Comparison of ENCODE assay signal across 19 cellular contexts in the genomic region with DNA sequence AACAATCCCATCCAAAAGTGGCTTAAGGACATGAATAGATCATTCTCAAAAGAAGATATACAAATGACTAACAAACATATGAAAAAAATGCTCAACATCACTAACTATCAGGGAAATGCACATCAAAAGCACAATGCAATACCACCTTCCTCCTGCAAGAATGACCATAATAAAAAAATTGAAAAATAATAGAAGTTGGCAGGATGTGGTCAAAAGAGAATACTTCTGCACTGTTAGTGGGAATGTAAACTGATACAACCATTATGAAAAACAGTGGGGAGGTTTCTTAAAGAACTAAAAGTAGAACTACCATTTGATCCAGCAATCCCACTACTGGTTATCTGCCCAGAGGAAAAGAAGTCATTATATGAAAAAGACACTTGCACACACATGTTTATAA.
DNase-seq lines count a peak whose midpoint lies in the region; TF ChIP-seq lines count a peak whose summit lies in the region.
"Had no signal": no experiment of that assay in that cellular context is flagged by ENCODE, and none has a peak within 500 bp of the region (broad histone marks: within the 10 kb centered on the region; RNA-seq: fewer than 3 reads in every experiment).

No MANE protein-coding gene starts in this region.

- no peak overlapping the region for H3K27ac ChIP-seq in neural progenitor cell
- H3K27ac ChIP-seq: 22Rv1; A549; BLaER1 treated with 17β-estradiol and CSF1 and Interleukin-3, amounts not matched to agents 10 nM and 100 nM; C4-2B had no signal

- CTCF ChIA-PET in activated CD4-positive, alpha-beta T cell treated with anti-CD3 and anti-CD28 coated beads, Interleukin-2, amount 10 ng/mL, durations not matched to agents 7 days and 5 days (lab: Charles Lee) = no interaction called here

- POLR2A ChIA-PET in activated CD4-positive, alpha-beta T cell treated with anti-CD3 and anti-CD28 coated beads, Interleukin-2, amount 10 ng/mL, durations not matched to agents 7 days and 5 days (lab: Charles Lee) = no interaction called here

- H3K9me3 ChIP-seq in neural progenitor cell (ENCODE audit: low read depth) = no peaks in the 10 kb centered on the region
- H3K9me3 ChIP-seq: A549; BLaER1 treated with 17β-estradiol and CSF1 and Interleukin-3, amounts not matched to agents 10 nM and 100 nM; Caco-2 had no signal

- no peak overlapping the region for H2AFZ ChIP-seq in neural progenitor cell (replicated peaks)

- H3K4me2 ChIP-seq in neural progenitor cell = no peak overlapping the region
- H3K4me2 ChIP-seq: A549; BLaER1 treated with 17β-estradiol and CSF1 and Interleukin-3, amounts not matched to agents 10 nM and 100 nM had no signal

- intact Hi-C loops in activated CD4-positive, alpha-beta T cell treated with anti-CD3 and anti-CD28 coated beads, Interleukin-2, amount 10 ng/mL, durations not matched to agents 24 days and 14 days (cut with micrococcal nuclease) = no loop called here

- H3K4me3 ChIP-seq in neural progenitor cell = no peak overlapping the region
- H3K4me3 ChIP-seq: A549; BLaER1 treated with 17β-estradiol and CSF1 and Interleukin-3, amounts not matched to agents 10 nM and 100 nM had no signal

- DNase-seq in activated CD4-positive, alpha-beta T cell treated with anti-CD3 and anti-CD28 coated beads, Interleukin-2, amount 10 ng/mL, durations not matched to agents 24 days and 14 days = peak; percentile 0
- DNase-seq in activated CD4-positive, alpha-beta T cell treated with anti-CD3 and anti-CD28 coated beads, Interleukin-2, amount 10 ng/mL, durations not matched to agents 7 days and 5 days = no peak
- peak; percentile 32 for DNase-seq in M059J (ENCODE audit: low read depth)
- peak; percentile 18 for DNase-seq in myocyte (ENCODE audit: low read depth)
- DNase-seq in hepatic stellate cell (ENCODE audit: low spot score) = no peak
- DNase-seq in OCI-M1 (lab: John Stamatoyannopoulos, UW) = no peak
- DNase-seq in neural progenitor cell (ENCODE audit: low spot score) = no peak
- DNase-seq: AML-193; Caco-2; Calu3; CD4-positive, alpha-beta T cell; CD8-positive, alpha-beta T cell; DMS79 treated with DMSO at 0.1 percent for 48 hours; GF-D8 had no signal

- no peak for TF ChIP-seq CTCF in neural progenitor cell (IDR thresholded peaks at IDR 0.05)

- no peak overlapping the region for H3K4me3 Mint-ChIP-seq in activated CD4-positive, alpha-beta T cell treated with anti-CD3 and anti-CD28 coated beads, Interleukin-2, amount 10 ng/mL, durations not matched to agents 24 days and 14 days
- H3K4me3 Mint-ChIP-seq in activated CD4-positive, alpha-beta T cell treated with anti-CD3 and anti-CD28 coated beads, Interleukin-2, amount 10 ng/mL, durations not matched to agents 7 days and 5 days = no peak overlapping the region
- no peak overlapping the region for H3K4me3 Mint-ChIP-seq in neural progenitor cell
- H3K4me3 Mint-ChIP-seq: B cell; CD4-positive, alpha-beta T cell; CD8-positive, alpha-beta T cell had no signal

- no peaks in the 10 kb centered on the region for H3K27me3 ChIP-seq in neural progenitor cell
- H3K27me3 ChIP-seq: BLaER1 treated with 17β-estradiol and CSF1 and Interleukin-3, amounts not matched to agents 10 nM and 100 nM had no signal

- no peaks in the 10 kb centered on the region for H3K79me2 ChIP-seq in neural progenitor cell (ENCODE audit: low read depth)

- no peaks in the 10 kb centered on the region for H4K20me1 ChIP-seq in neural progenitor cell (ENCODE audit: low read depth)
- H4K20me1 ChIP-seq: BLaER1 treated with 17β-estradiol and CSF1 and Interleukin-3, amounts not matched to agents 10 nM and 100 nM had no signal

- H3K9ac ChIP-seq in neural progenitor cell = no peak overlapping the region
- H3K9ac ChIP-seq: BLaER1 treated with 17β-estradiol and CSF1 and Interleukin-3, amounts not matched to agents 10 nM and 100 nM had no signal

- H3K4me1 ChIP-seq in neural progenitor cell = peaks cover 8% of the 10 kb centered on the region
- H3K4me1 ChIP-seq: A549, Caco-2 had no signal

- H3K36me3 ChIP-seq in neural progenitor cell = no peaks in the 10 kb centered on the region
- H3K36me3 ChIP-seq: BLaER1 treated with 17β-estradiol and CSF1 and Interleukin-3, amounts not matched to agents 10 nM and 100 nM had no signal

- H3K4me1 Mint-ChIP-seq in activated CD4-positive, alpha-beta T cell treated with anti-CD3 and anti-CD28 coated beads, Interleukin-2, amount 10 ng/mL, durations not matched to agents 24 days and 14 days = peaks cover 3% of the 10 kb centered on the region
- H3K4me1 Mint-ChIP-seq in activated CD4-positive, alpha-beta T cell treated with anti-CD3 and anti-CD28 coated beads, Interleukin-2, amount 10 ng/mL, durations not matched to agents 7 days and 5 days = no peaks in the 10 kb centered on the region
- H3K4me1 Mint-ChIP-seq in neural progenitor cell = peaks cover 6% of the 10 kb centered on the region
- H3K4me1 Mint-ChIP-seq: B cell had no signal

- no peaks in the 10 kb centered on the region for H3K36me3 Mint-ChIP-seq in activated CD4-positive, alpha-beta T cell treated with anti-CD3 and anti-CD28 coated beads, Interleukin-2, amount 10 ng/mL, durations not matched to agents 24 days and 14 days (ENCODE audit: low read depth)
- no peaks in the 10 kb centered on the region for H3K36me3 Mint-ChIP-seq in activated CD4-positive, alpha-beta T cell treated with anti-CD3 and anti-CD28 coated beads, Interleukin-2, amount 10 ng/mL, durations not matched to agents 7 days and 5 days (ENCODE audit: low read depth)
- no peaks in the 10 kb centered on the region for H3K36me3 Mint-ChIP-seq in neural progenitor cell
- H3K36me3 Mint-ChIP-seq: CD8-positive, alpha-beta T cell had no signal

- no peaks in the 10 kb centered on the region for H3F3A ChIP-seq in neural progenitor cell (ENCODE audit: low read depth)

- H3K27me3 Mint-ChIP-seq in activated CD4-positive, alpha-beta T cell treated with anti-CD3 and anti-CD28 coated beads, Interleukin-2, amount 10 ng/mL, durations not matched to agents 24 days and 14 days = peaks cover 40% of the 10 kb centered on the region
- peaks cover 48% of the 10 kb centered on the region for H3K27me3 Mint-ChIP-seq in activated CD4-positive, alpha-beta T cell treated with anti-CD3 and anti-CD28 coated beads, Interleukin-2, amount 10 ng/mL, durations not matched to agents 7 days and 5 days
- peaks cover 3% of the 10 kb centered on the region for H3K27me3 Mint-ChIP-seq in neural progenitor cell (ENCODE audit: insufficient read depth, low read depth)

- no peaks in the 10 kb centered on the region for H3K9me3 Mint-ChIP-seq in activated CD4-positive, alpha-beta T cell treated with anti-CD3 and anti-CD28 coated beads, Interleukin-2, amount 10 ng/mL, durations not matched to agents 24 days and 14 days
- no peaks in the 10 kb centered on the region for H3K9me3 Mint-ChIP-seq in activated CD4-positive, alpha-beta T cell treated with anti-CD3 and anti-CD28 coated beads, Interleukin-2, amount 10 ng/mL, durations not matched to agents 7 days and 5 days
- no peaks in the 10 kb centered on the region for H3K9me3 Mint-ChIP-seq in neural progenitor cell
- H3K9me3 Mint-ChIP-seq: CD4-positive, alpha-beta T cell; CD8-positive, alpha-beta T cell had no signal

- no peak overlapping the region for H3K27ac Mint-ChIP-seq in activated CD4-positive, alpha-beta T cell treated with anti-CD3 and anti-CD28 coated beads, Interleukin-2, amount 10 ng/mL, durations not matched to agents 24 days and 14 days
- H3K27ac Mint-ChIP-seq in activated CD4-positive, alpha-beta T cell treated with anti-CD3 and anti-CD28 coated beads, Interleukin-2, amount 10 ng/mL, durations not matched to agents 7 days and 5 days = no peak overlapping the region
- no peak overlapping the region for H3K27ac Mint-ChIP-seq in neural progenitor cell
- H3K27ac Mint-ChIP-seq: B cell; CD4-positive, alpha-beta T cell; CD8-positive, alpha-beta T cell had no signal

Comparison
In these comparisons a context has a peak if more than half of its experiments do, and no peak if none do; other contexts are left out.
1. DNase-seq: peak in activated CD4-positive, alpha-beta T cell treated with anti-CD3 and anti-CD28 coated beads, Interleukin-2, amount 10 ng/mL, durations not matched to agents 24 days and 14 days (single experiment), M059J (single experiment) and myocyte (single experiment); none in activated CD4-positive, alpha-beta T cell treated with anti-CD3 and anti-CD28 coated beads, Interleukin-2, amount 10 ng/mL, durations not matched to agents 7 days and 5 days (single experiment), hepatic stellate cell (single experiment), OCI-M1 (single experiment) and neural progenitor cell (single experiment).